1 cellular context compared by ENCODE assay signal in genomic region chrX:63754141-63754859, GRCh38.
TF ChIP-seq lines count a peak whose summit lies in the region.

No MANE protein-coding gene starts in this region.

TF ChIP-seq in GM23338, 12 proteins besides CTCF, POLR2A, EP300 and RAD21 (continued from another document):
- no peak for TF ChIP-seq ZNF462 (CRISPR knock-in tag; IDR thresholded peaks at IDR 0.05)
